ENCODE assay signal across 20 cellular contexts in the genomic region with DNA sequence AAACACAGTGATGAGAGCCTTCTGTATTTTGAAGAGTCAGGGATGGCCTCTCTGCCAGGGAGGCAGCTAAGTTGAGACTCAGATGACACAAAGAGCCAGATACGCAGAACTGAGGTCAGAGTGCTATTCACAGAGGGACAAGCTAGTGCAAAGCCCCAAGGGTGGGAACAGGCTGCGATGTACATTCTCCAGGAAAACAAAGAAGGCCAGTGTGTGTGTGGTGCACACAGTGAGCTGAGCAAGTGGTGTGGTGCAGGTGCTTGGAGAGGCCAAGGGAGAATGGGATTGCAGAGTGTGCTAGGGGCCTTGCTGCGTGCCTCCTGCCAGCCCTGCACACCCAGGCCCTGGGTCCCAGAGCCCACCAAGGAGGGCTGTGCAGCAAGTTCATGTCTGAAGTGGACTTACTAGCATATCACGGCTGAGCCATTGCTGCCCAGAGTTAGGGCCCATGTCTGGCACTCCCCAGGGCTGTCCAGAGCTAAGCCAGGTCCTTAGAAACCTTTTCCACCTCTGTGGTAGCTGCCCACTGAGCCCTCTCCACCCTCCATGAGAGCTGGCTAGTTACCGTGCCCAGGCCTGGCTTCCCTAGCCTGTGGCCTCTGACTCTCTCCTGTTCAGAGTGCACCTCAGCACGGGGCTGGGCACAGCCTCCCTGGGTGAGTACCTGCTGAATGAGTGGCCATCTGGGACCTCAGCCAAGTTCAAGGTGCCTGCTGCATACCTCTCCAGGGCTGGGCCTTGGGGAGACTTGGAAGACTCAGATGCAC. TPM values are rescaled to one million over a fixed set of nuclear protein-coding genes. Genes with fewer than 3 reads are reported as not detected.
DNase-seq lines count a peak whose midpoint lies in the region; ATAC-seq, FAIRE-seq and TF ChIP-seq lines count a peak whose summit lies in the region.
"Had no signal": no experiment of that assay in that cellular context is flagged by ENCODE, and none has a peak within 500 bp of the region (broad histone marks: within the 10 kb centered on the region; RNA-seq: fewer than 3 reads in every experiment).

No MANE protein-coding gene starts in this region.

- peaks cover 5% of the 10 kb centered on the region for H3K4me1 ChIP-seq in keratinocyte (ENCODE audit: control insufficient read depth, extremely low read depth, insufficient read depth, low read length)
- H3K4me1 ChIP-seq: ascending aorta, esophagus muscularis mucosa had no signal

- H3K4me3 ChIP-seq in keratinocyte (ENCODE audit: control insufficient read depth in 2 of 3, extremely low read depth in 1 of 3, insufficient read depth in 2 of 3, low read depth in 1 of 3, low read length in 3 of 3): no peak overlapping the region
- H3K4me3 ChIP-seq: ascending aorta, esophagus muscularis mucosa had no signal

- H3K36me3 ChIP-seq in keratinocyte (ENCODE audit: control insufficient read depth in 2 of 2, extremely low read depth in 1 of 2, insufficient read depth in 2 of 2, low read length in 2 of 2): no peaks in the 10 kb centered on the region
- H3K36me3 ChIP-seq: ascending aorta, esophagus muscularis mucosa had no signal

- no peaks in the 10 kb centered on the region for H3K9me1 ChIP-seq in keratinocyte (ENCODE audit: control insufficient read depth, extremely low read depth, insufficient read depth, low read length)

- no peak for TF ChIP-seq CTCF in keratinocyte (optimal IDR thresholded peaks at IDR 0.05 in 1 of 3, IDR thresholded peaks at IDR 0.05 in 1 of 3, conservative IDR thresholded peaks at IDR 0.05 in 1 of 3; ENCODE audit: extremely low read depth in 1 of 3, insufficient read depth in 2 of 3, low read length in 3 of 3)

- no peaks in the 10 kb centered on the region for H3K27me3 ChIP-seq in keratinocyte (ENCODE audit: control insufficient read depth, extremely low read depth, insufficient read depth, low read length)
- H3K27me3 ChIP-seq: ascending aorta had no signal

- no peaks in the 10 kb centered on the region for H4K20me1 ChIP-seq in keratinocyte (ENCODE audit: control insufficient read depth, extremely low read depth, insufficient read depth, low read length)

- DNase-seq in C1 segment of cervical spinal cord (lab: John Stamatoyannopoulos, UW) (peak in 9 of 14 donors; percentile 34 to 67 (median 51)), anterior cingulate cortex (lab: John Stamatoyannopoulos, UW) (peak in 44 of 58 donors; percentile 14 to 88 (median 52)), keratinocyte (ENCODE audit: low read depth, low spot score) (peak; percentile 28), pons (ENCODE audit: low spot score) (peak; percentile 90)
- DNase-seq in activated CD4-positive, alpha-beta T cell treated with anti-CD3 and anti-CD28 coated beads for 4 hours: no peak
- DNase-seq: ACHN; activated CD4-positive, CD25-positive, alpha-beta regulatory T cell; activated gamma-delta T cell; CD4-positive, alpha-beta memory T cell; KBM-7; NCI-H1092 treated with DMSO at 0.1 percent for 48 hours; NCI-H2171; NCI-H82; stimulated activated naive CD8-positive, alpha-beta T cell treated with anti-CD3 and anti-CD28 coated beads, Interleukin-15, Interleukin-2, amounts not matched to agents 100 U/mL and 50 U/mL, for 24 hours; T-helper 1 cell had no signal

- H3K9me3 ChIP-seq in keratinocyte (ENCODE audit: control insufficient read depth, low read depth, low read length): no peaks in the 10 kb centered on the region
- H3K9me3 ChIP-seq: ascending aorta, esophagus muscularis mucosa had no signal

- H3K79me2 ChIP-seq in keratinocyte (ENCODE audit: control insufficient read depth, insufficient read depth, low read length): no peaks in the 10 kb centered on the region

- ATAC-seq in HG03045 (IDR thresholded peaks at IDR 0.05; ENCODE audit: unreplicated experiment) (no peak), HG03432 (IDR thresholded peaks at IDR 0.05; ENCODE audit: unreplicated experiment) (no peak), HG03039 (IDR thresholded peaks at IDR 0.05; ENCODE audit: unreplicated experiment) (no peak)
- ATAC-seq: stimulated activated naive CD8-positive, alpha-beta T cell treated with anti-CD3 and anti-CD28 coated beads, Interleukin-15, Interleukin-2, amounts not matched to agents 100 U/mL and 50 U/mL, for 24 hours had no signal

- FAIRE-seq in keratinocyte (lab: Jason Lieb, UNC): no peak

- dilution Hi-C loops in keratinocyte (cut with MboI; ENCODE audit: extremely low pct_ligation_motif_present, low sequenced_read_pairs): loop anchor here (25.0 kb wide), 1 partner anchor 381 kb away; a partner anchor contains a TSS

- no peak overlapping the region for H3K9ac ChIP-seq in keratinocyte (ENCODE audit: control insufficient read depth, extremely low read depth, insufficient read depth, low read length)

- H3K4me2 ChIP-seq in keratinocyte (ENCODE audit: control insufficient read depth, extremely low read depth, insufficient read depth, low read depth, low read length): no peak overlapping the region

- no peak overlapping the region for H2AFZ ChIP-seq in keratinocyte (ENCODE audit: control insufficient read depth, low read length)

- H3K27ac ChIP-seq in keratinocyte (ENCODE audit: control insufficient read depth, insufficient read depth, low read length): no peak overlapping the region
- H3K27ac ChIP-seq: ascending aorta, esophagus muscularis mucosa had no signal

RNA-seq across cellular contexts. Expression of a gene that starts 9.3 kb away (rescaled TPM):
- 0.35 TPM in 1 of 3 replicates, not detected in the others for polyA plus RNA-seq in keratinocyte
- not detected for polyA plus RNA-seq in keratinocyte (2011; ENCODE audit: low read depth)
- 0.04 TPM in 1 of 2 replicates, not detected in the other for polyA plus RNA-seq in keratinocyte (2011; cell fraction: cytosol; rRNA removed)
- polyA plus RNA-seq in keratinocyte (2011; cell fraction: nucleus; rRNA removed): 0.08 and 0.40 TPM in 2 replicates
- not detected in 2 replicates for polyA plus RNA-seq in keratinocyte (2012; ENCODE audit: low replicate concordance)
- 0.69 TPM in 1 of 3 replicates, not detected in the others for polyA minus RNA-seq in keratinocyte
- not detected for polyA minus RNA-seq in keratinocyte (2011; cell fraction: cytosol; rRNA and poly(A)+ RNA removed)
- polyA minus RNA-seq in keratinocyte (2011; cell fraction: nucleus; rRNA and poly(A)+ RNA removed): 0.78 TPM in 1 of 2 replicates, not detected in the other
- polyA plus RNA-seq: CD4-positive, alpha-beta memory T cell had no signal

RNA-seq across cellular contexts. Expression of a gene that starts 51.9 kb away (rescaled TPM):
- not detected in 3 replicates for polyA plus RNA-seq in keratinocyte
- not detected for polyA plus RNA-seq in keratinocyte (2011; ENCODE audit: low read depth)
- not detected in 2 replicates for polyA plus RNA-seq in keratinocyte (2011; cell fraction: cytosol; rRNA removed)
- not detected in 2 replicates for polyA plus RNA-seq in keratinocyte (2011; cell fraction: nucleus; rRNA removed)
- not detected in 2 replicates for polyA plus RNA-seq in keratinocyte (2012; ENCODE audit: low replicate concordance)
- not detected in 3 replicates for polyA minus RNA-seq in keratinocyte
- polyA minus RNA-seq in keratinocyte (2011; cell fraction: cytosol; rRNA and poly(A)+ RNA removed): not detected
- polyA minus RNA-seq in keratinocyte (2011; cell fraction: nucleus; rRNA and poly(A)+ RNA removed): not detected in 2 replicates
- polyA plus RNA-seq: CD4-positive, alpha-beta memory T cell had no signal

Comparison
In these comparisons a context has a peak if more than half of its experiments do, and no peak if none do; other contexts are left out.
1. DNase-seq: peak in C1 segment of cervical spinal cord (9 of 14), anterior cingulate cortex (44 of 58), keratinocyte (single experiment) and pons (single experiment); none in activated CD4-positive, alpha-beta T cell treated with anti-CD3 and anti-CD28 coated beads for 4 hours (0 of 2).